ENCODE assay signal across 8 cellular contexts in the genomic region with DNA sequence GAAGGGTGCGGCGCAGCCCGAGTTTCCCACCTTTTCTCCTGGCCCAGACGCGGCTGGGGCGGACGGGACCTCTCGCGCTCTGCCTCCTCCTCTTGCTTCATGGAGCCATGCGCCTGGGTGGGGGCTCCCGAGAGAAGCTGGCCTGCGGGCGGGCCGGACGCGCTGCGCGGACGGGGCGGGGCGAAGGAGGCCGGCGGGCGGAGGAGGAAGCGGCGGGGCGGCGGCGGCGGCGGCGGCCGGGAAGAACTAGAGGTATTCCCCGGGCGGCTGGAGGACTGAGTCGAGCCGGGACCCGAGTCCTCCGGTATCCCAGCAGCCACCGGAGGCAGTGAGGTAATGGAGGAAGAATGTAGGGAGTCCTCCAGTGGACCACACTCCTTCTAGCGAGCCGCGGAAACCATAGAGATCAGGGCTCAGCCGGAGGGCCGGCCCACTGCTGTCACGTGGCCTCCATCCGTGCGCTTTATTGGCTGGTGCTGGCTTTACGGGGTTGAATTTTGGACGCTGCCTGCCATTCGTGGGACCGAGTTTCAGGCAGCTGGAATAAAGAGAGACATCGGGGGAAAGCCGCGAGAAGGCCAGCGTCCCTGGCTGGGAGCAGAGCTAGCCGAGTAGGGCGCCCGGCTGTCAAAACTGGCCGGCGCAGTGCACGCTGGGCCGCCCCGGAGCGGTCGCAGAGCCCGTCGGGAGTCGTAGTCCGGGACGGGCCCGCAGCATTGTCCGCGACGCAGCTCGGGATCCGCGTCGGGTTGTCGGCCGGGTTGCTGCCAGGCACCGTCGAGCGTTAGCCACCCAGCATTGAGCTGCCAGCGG. TPM values are rescaled to one million over a fixed set of nuclear protein-coding genes. Genes with fewer than 3 reads are reported as not detected.
A peak's percentile ranks its signal among the peaks of the same experiment; 100 is the strongest.
DNase-seq lines count a peak whose midpoint lies in the region; ATAC-seq, FAIRE-seq and TF ChIP-seq lines count a peak whose summit lies in the region.
"Not testable (repeated sequence)": the region's sequence is repeated elsewhere in the genome, so short reads cannot be mapped to it uniquely, and the experiment has no call there.

AMMECR1L (minus strand) TSS at position 177 of the 813 bp plus-strand sequence. CDS start 11,722 bp downstream, outside the sequence.

- H3K4me2 ChIP-seq in HepG2 (ENCODE audit: low read depth, low read length), result peak within 1 kb of the TSS; percentile 85

- intact Hi-C loops in HepG2 (cut with micrococcal nuclease; ENCODE audit: unreplicated experiment), result loop anchor here (10.0 kb wide), 1 partner anchor 89 kb away; no protein-coding TSS in a partner anchor

- in situ Hi-C loops in HepG2 (cut with HindIII; ENCODE audit: extremely low pct_ligation_motif_present, low pct_unique_long_range_greater_than_20kb), result not testable (repeated sequence)

- H3K4me3 ChIP-seq in BE2C (ENCODE audit: low read depth, low read length) (peak within 1 kb of the TSS; percentile 58), duodenal mucosa (ENCODE audit: low read depth in 1 of 2, low read length in 2 of 2) (peak within 1 kb of the TSS; percentile 74), HepG2 (replicated peaks in 1 of 3; ENCODE audit: insufficient read depth in 1 of 3, low read depth in 2 of 3, low read length in 3 of 3) (peak within 1 kb of the TSS; percentile 68 to 83 (median 77))

- TF ChIP-seq CTCF in BE2C (IDR thresholded peaks at IDR 0.05; ENCODE audit: low read depth, low read length); HepG2 (CRISPR knock-in tag; IDR thresholded peaks at IDR 0.05): not testable (repeated sequence)

- not testable (repeated sequence) for H3K27me3 ChIP-seq in BE2C; duodenal mucosa (ENCODE audit: control insufficient read depth in 1 of 2, insufficient read depth in 2 of 2, low read length in 2 of 2); HepG2 (ENCODE audit: control insufficient read depth in 1 of 2, insufficient read depth in 2 of 2, low read length in 2 of 2)

- H2AFZ ChIP-seq in HepG2 (ENCODE audit: low read length), result not testable (repeated sequence)

- peak; percentile 57 to 67; a peak in 3 of 4 replicates for TF ChIP-seq POLR2A in HepG2 (IDR thresholded peaks at IDR 0.05; ENCODE audit: insufficient read depth in 1 of 2, low read depth in 2 of 2, low read length in 2 of 2)

- not testable (repeated sequence) for BruUV-seq in HepG2 (replicated peaks; lab: Mats Ljungman, UMichigan)

- CTCF ChIA-PET in HepG2 (lab: Yijun Ruan, JAX; ENCODE audit: low intra/inter-chr PET ratio, low total read pairs), result not testable (repeated sequence)

- H3K4me1 ChIP-seq in BE2C, result not testable (repeated sequence)
- peaks cover 19 to 25% of the 10 kb centered on the region in 2 donors for H3K4me1 ChIP-seq in duodenal mucosa (ENCODE audit: control insufficient read depth in 1 of 2, insufficient read depth in 2 of 2, low read length in 2 of 2)
- H3K4me1 ChIP-seq in HepG2 (ENCODE audit: insufficient read depth, low read length), result peaks cover 52% of the 10 kb centered on the region

- peak; percentile 89 for ATAC-seq in GM19351 (IDR thresholded peaks at IDR 0.05; ENCODE audit: unreplicated experiment)
- ATAC-seq in HG03439 (IDR thresholded peaks at IDR 0.05; ENCODE audit: unreplicated experiment), result peak; percentile 91
- peak; percentile 95 for ATAC-seq in HepG2

- WGBS in HepG2 (ENCODE audit: low lambda C conversion rate), result 0% methylated on average over 30 of the region's 85 CpGs

- peak; percentile 60; the same call in 1 of the 2 replicates for TF ChIP-seq RAD21 in HepG2 (CRISPR knock-in tag; IDR thresholded peaks at IDR 0.05)

- peak within 1 kb of the TSS; percentile 81 for H3K27ac ChIP-seq in duodenal mucosa (ENCODE audit: low read depth, low read length)
- H3K27ac ChIP-seq in HepG2 (ENCODE audit: extremely low read length, insufficient read depth, low read length), result peak within 1 kb of the TSS; percentile 76

- H3K9ac ChIP-seq in duodenal mucosa (ENCODE audit: low read depth in 1 of 2, low read length in 2 of 2), result peak within 1 kb of the TSS; percentile 54 to 69
- H3K9ac ChIP-seq in HepG2 (ENCODE audit: insufficient read depth, low read depth, low read length), result peak within 1 kb of the TSS; percentile 64

- DNase-seq in BE2C, result peak; percentile 64
- peak; percentile 59 to 65 for DNase-seq in NOMO-1 (lab: John Stamatoyannopoulos, UW; ENCODE audit: unreplicated experiment in 2 of 2)
- DNase-seq in activated CD8-positive, alpha-beta memory T cell treated with anti-CD3 and anti-CD28 coated beads for 1 hour (ENCODE audit: extremely low read depth in 1 of 2, low read depth in 1 of 2), result peak; percentile 40
- DNase-seq in HepG2 (ENCODE audit: low spot score), result peak; percentile 65
- peak; percentile 75 for DNase-seq in stimulated activated CD4-positive, alpha-beta T cell treated with anti-CD3 and anti-CD28 coated beads, Interleukin-1b, Interleukin-23, amount 100 ng/mL, for 48 hours

- H3K9me3 ChIP-seq in BE2C; duodenal mucosa (ENCODE audit: control insufficient read depth in 1 of 2, low read length in 2 of 2); HepG2 (ENCODE audit: low read length): not testable (repeated sequence)

- POLR2A ChIA-PET in HepG2 (lab: Yijun Ruan, JAX), result interaction anchor here (0.7 to 1.4 kb wide), 3 partner anchors 99 to 185 kb away, joined by 3 read pairs; partner anchors contain the start of gene SFT2D3

- not testable (repeated sequence) for TF ChIP-seq EP300 in HepG2 (IDR thresholded peaks at IDR 0.05; ENCODE audit: low read depth in 2 of 2, low read length in 2 of 2); HepG2 (CRISPR knock-in tag; IDR thresholded peaks at IDR 0.05; ENCODE audit: borderline replicate concordance)

- H4K20me1 ChIP-seq in HepG2 (ENCODE audit: insufficient read depth, low read length), result not testable (repeated sequence)

- H3K79me2 ChIP-seq in HepG2 (ENCODE audit: insufficient read depth, low read length), result peaks cover 51% of the 10 kb centered on the region

- FAIRE-seq in HepG2 (lab: Jason Lieb, UNC), result peak; percentile 8

- not testable (repeated sequence) for H3K36me3 ChIP-seq in BE2C; duodenal mucosa (ENCODE audit: control insufficient read depth in 1 of 2, insufficient read depth in 2 of 2, low read length in 2 of 2)
- peaks cover 5 to 22% of the 10 kb centered on the region in 2 experiments for H3K36me3 ChIP-seq in HepG2 (replicated peaks in 1 of 2; ENCODE audit: control insufficient read depth in 1 of 2, insufficient read depth in 2 of 2, low read length in 2 of 2)

TF ChIP-seq in HepG2, 621 proteins besides CTCF, POLR2A, EP300 and RAD21 (continues in another document):
- TF ChIP-seq NCOA2 (CRISPR knock-in tag; IDR thresholded peaks at IDR 0.05) (peak; percentile 46; the same call in 1 of the 2 replicates), ZNF883 (CRISPR knock-in tag; IDR thresholded peaks at IDR 0.05; ENCODE audit: not compliant biosample characterization) (peak; percentile 57), ZNF143 (CRISPR knock-in tag; IDR thresholded peaks at IDR 0.05) (peak; percentile 89), CREB1 (IDR thresholded peaks at IDR 0.05) (peak; percentile 41; the same call in 1 of the 2 replicates), ZNF331 (CRISPR knock-in tag; IDR thresholded peaks at IDR 0.05) (0 out of 2 replicates have a peak, but pooled peaks have one; percentile 20), ZNF619 (CRISPR knock-in tag; IDR thresholded peaks at IDR 0.05) (peak; percentile 50; the same call in 1 of the 2 replicates), CCDC6 (CRISPR knock-in tag; IDR thresholded peaks at IDR 0.05) (peak; percentile 62; the same call in 1 of the 2 replicates), SALL1 (CRISPR knock-in tag; IDR thresholded peaks at IDR 0.05) (peak; percentile 44), SP2 (CRISPR knock-in tag; IDR thresholded peaks at IDR 0.05) (0 out of 2 replicates have a peak, but pooled peaks have one; percentile 21)
- TF ChIP-seq CREB1 (CRISPR knock-in tag; IDR thresholded peaks at IDR 0.05), result not testable (repeated sequence)
- TF ChIP-seq, protein P1, sequence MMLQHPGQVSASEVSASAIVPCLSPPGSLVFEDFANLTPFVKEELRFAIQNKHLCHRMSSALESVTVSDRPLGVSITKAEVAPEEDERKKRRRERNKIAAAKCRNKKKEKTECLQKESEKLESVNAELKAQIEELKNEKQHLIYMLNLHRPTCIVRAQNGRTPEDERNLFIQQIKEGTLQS (CRISPR knock-in tag; IDR thresholded peaks at IDR 0.05), result peak; percentile 44

RNA-seq across cellular contexts. Expression of gene AMMECR1L, which starts in this region (rescaled TPM):
- polyA plus RNA-seq in BE2C (2012; ENCODE audit: insufficient read depth, insufficient read length, low read depth), result 14.5 TPM
- total RNA-seq in HepG2 (2016; rRNA removed; fragmentation: Illumina TruSeq; extraction: Trizol), result 14.2 and 14.7 TPM in 2 replicates
- 2.6 and 2.9 TPM in 2 replicates for total RNA-seq in HepG2 (2016; cell fraction: cytosol; rRNA removed; fragmentation: Illumina TruSeq; extraction: Trizol; ENCODE audit: low read depth)
- total RNA-seq in HepG2 (2016; cell fraction: insoluble cytoplasmic fraction; rRNA removed; fragmentation: Illumina TruSeq; extraction: Trizol), result 13.0 and 14.1 TPM in 2 replicates
- total RNA-seq in HepG2 (2016; cell fraction: membrane; rRNA removed; fragmentation: Illumina TruSeq; extraction: Trizol), result 6.7 and 7.1 TPM in 2 replicates
- 15.6 and 17.6 TPM in 2 replicates for total RNA-seq in HepG2 (2016; cell fraction: nucleus; rRNA removed; fragmentation: Illumina TruSeq; extraction: Trizol)
- 9.1 and 9.4 TPM in 2 replicates for polyA plus RNA-seq in HepG2 (2011; rRNA removed)
- 7.3 and 10.9 TPM in 2 replicates for polyA plus RNA-seq in HepG2 (2011; cell fraction: cytosol; rRNA removed)
- 18.3 and 22.2 TPM in 2 replicates for polyA plus RNA-seq in HepG2 (2011; cell fraction: nucleus; rRNA removed)
- polyA plus RNA-seq in HepG2 (2012), result 13.3 and 16.8 TPM in 2 replicates
- polyA plus RNA-seq in HepG2 (2016; cell fraction: cytosol; fragmentation: Illumina TruSeq; extraction: Trizol; ENCODE audit: low read depth), result 0.83 and 0.85 TPM in 2 replicates
- 12.6 and 14.1 TPM in 2 replicates for polyA plus RNA-seq in HepG2 (2016; cell fraction: insoluble cytoplasmic fraction; fragmentation: Illumina TruSeq; extraction: Trizol; ENCODE audit: low read depth)
- polyA plus RNA-seq in HepG2 (2016; cell fraction: membrane; fragmentation: Illumina TruSeq; extraction: Trizol; ENCODE audit: low read depth), result 3.2 and 3.4 TPM in 2 replicates
- 30.7 and 31.8 TPM in 2 replicates for polyA plus RNA-seq in HepG2 (2016; cell fraction: nucleus; fragmentation: Illumina TruSeq; extraction: Trizol; ENCODE audit: insufficient read depth, low read depth)
- 10.4 and 15.8 TPM in 2 replicates for polyA minus RNA-seq in HepG2 (2011; rRNA and poly(A)+ RNA removed; ENCODE audit: low replicate concordance)
- polyA minus RNA-seq in HepG2 (2011; cell fraction: cytosol; rRNA and poly(A)+ RNA removed), result 9.9 and 11.5 TPM in 2 replicates
- polyA minus RNA-seq in HepG2 (2011; cell fraction: nucleus; rRNA and poly(A)+ RNA removed), result 21.5 and 23.1 TPM in 2 replicates

Comparison
In these comparisons a context has a peak if more than half of its experiments do, and no peak if none do; other contexts are left out.
1. Peak in every context shown above with its lines: DNase-seq, ATAC-seq, H3K4me3 ChIP-seq and H3K27ac ChIP-seq.